Comparison of ENCODE assay signal across 28 cellular contexts in genomic region chr4:96766359-96766758, GRCh38.
"Had no signal": no experiment of that assay in that cellular context is flagged by ENCODE, and none has a peak within 500 bp of the region (broad histone marks: within the 10 kb centered on the region; RNA-seq: fewer than 3 reads in every experiment).

No MANE protein-coding gene starts in this region.

- H3K4me3 Mint-ChIP-seq: dendritic cell treated with granulocyte-macrophage colony-stimulating factor and Interleukin-4, amounts not matched to agents 40 ng/mL and 50 ng/mL, for 4 days; endodermal cell; immature natural killer cell; memory B cell; naive B cell; natural killer cell treated with Interleukin-12 subunit alpha and Interleukin-12 subunit beta and Interleukin-15 and Interleukin-18, amount 100 ng/mL, for 72 hours; neural crest cell; stimulated activated naive B cell treated with anti-CD40 and anti-IgM and Interleukin-4, amounts not matched to agents 10 μg/mL and 1 μg/mL and 100 μg/mL, for 72 hours; stimulated activated naive CD8-positive, alpha-beta T cell treated with anti-CD3 and anti-CD28 coated beads, Interleukin-15, Interleukin-2, amounts not matched to agents 100 ng/mL and 50 ng/mL, for 24 hours had no signal

- H3K27ac Mint-ChIP-seq: dendritic cell treated with granulocyte-macrophage colony-stimulating factor and Interleukin-4, amounts not matched to agents 40 ng/mL and 50 ng/mL, for 4 days; endodermal cell; immature natural killer cell; memory B cell; naive B cell; natural killer cell treated with Interleukin-12 subunit alpha and Interleukin-12 subunit beta and Interleukin-15 and Interleukin-18, amount 100 ng/mL, for 72 hours; stimulated activated naive B cell treated with anti-CD40 and anti-IgM and Interleukin-4, amounts not matched to agents 10 μg/mL and 1 μg/mL and 100 μg/mL, for 72 hours; stimulated activated naive CD8-positive, alpha-beta T cell treated with anti-CD3 and anti-CD28 coated beads, Interleukin-15, Interleukin-2, amounts not matched to agents 100 ng/mL and 50 ng/mL, for 24 hours had no signal

- H3K4me1 ChIP-seq: colonic mucosa, esophagus muscularis mucosa, lower lobe of right lung, pancreas, right lobe of liver, tibial nerve, upper lobe of left lung had no signal

- FAIRE-seq: keratinocyte, pancreas, small intestine, urothelium cell line had no signal

- H3K27me3 Mint-ChIP-seq: dendritic cell treated with granulocyte-macrophage colony-stimulating factor and Interleukin-4, amounts not matched to agents 40 ng/mL and 50 ng/mL, for 4 days; memory B cell; naive B cell; natural killer cell treated with Interleukin-12 subunit alpha and Interleukin-12 subunit beta and Interleukin-15 and Interleukin-18, amount 100 ng/mL, for 72 hours; stimulated activated naive B cell treated with anti-CD40 and anti-IgM and Interleukin-4, amounts not matched to agents 10 μg/mL and 1 μg/mL and 100 μg/mL, for 72 hours; stimulated activated naive CD8-positive, alpha-beta T cell treated with anti-CD3 and anti-CD28 coated beads, Interleukin-15, Interleukin-2, amounts not matched to agents 100 ng/mL and 50 ng/mL, for 24 hours had no signal

- H3K4me1 Mint-ChIP-seq: immature natural killer cell; memory B cell; naive B cell; neural crest cell; stimulated activated naive B cell treated with anti-CD40 and anti-IgM and Interleukin-4, amounts not matched to agents 10 μg/mL and 1 μg/mL and 100 μg/mL, for 72 hours had no signal

- ATAC-seq: left ventricle myocardium superior; lower lobe of right lung; mucosa of descending colon; natural killer cell treated with Interleukin-12 subunit alpha and Interleukin-12 subunit beta and Interleukin-15 and Interleukin-18, amount 100 ng/mL, for 72 hours; pancreas; right lobe of liver; stimulated activated naive B cell treated with anti-CD40 and anti-IgM and Interleukin-4, amounts not matched to agents 10 μg/mL and 1 μg/mL and 100 μg/mL, for 72 hours had no signal

- H3K4me3 ChIP-seq: colonic mucosa, esophagus muscularis mucosa, lower lobe of right lung, mucosa of descending colon, pancreas, right lobe of liver, thoracic aorta, tibial nerve, upper lobe of left lung had no signal

- DNase-seq: colonic mucosa; effector CD8-positive, alpha-beta T cell; endodermal cell; foreskin melanocyte; hypothalamus; immature natural killer cell; left ventricle myocardium superior; lower lobe of right lung; mucosa of descending colon; naive B cell; pancreas; right lobe of liver; small intestine; stimulated activated CD4-positive, alpha-beta T cell treated with anti-CD3 and anti-CD28 coated beads, Interleukin-15, amount 100 ng/mL, for 24 hours; stimulated activated CD4-positive, alpha-beta T cell treated with anti-CD3 and anti-CD28 coated beads, Interleukin-2, amount 100 ng/mL, for 48 hours; stimulated activated naive B cell treated with anti-CD40 and anti-IgM and Interleukin-4, amounts not matched to agents 10 μg/mL and 1 μg/mL and 100 μg/mL, for 72 hours; upper lobe of left lung had no signal

- H3K27me3 ChIP-seq: colonic mucosa, esophagus muscularis mucosa, neutrophil, pancreas, right lobe of liver, tibial nerve, upper lobe of left lung had no signal

- H3K9me3 Mint-ChIP-seq: endodermal cell, neural crest cell had no signal

- H3K36me3 Mint-ChIP-seq: immature natural killer cell; memory B cell; naive B cell; stimulated activated naive B cell treated with anti-CD40 and anti-IgM and Interleukin-4, amounts not matched to agents 10 μg/mL and 1 μg/mL and 100 μg/mL, for 72 hours had no signal

- H3K27ac ChIP-seq: colonic mucosa, esophagus muscularis mucosa, lower lobe of right lung, neutrophil, pancreas, right lobe of liver, thoracic aorta, tibial nerve, upper lobe of left lung had no signal

- H3K36me3 ChIP-seq: colonic mucosa, esophagus muscularis mucosa, lower lobe of right lung, neutrophil, pancreas, right lobe of liver, thoracic aorta, tibial nerve, upper lobe of left lung had no signal
